20 cellular contexts compared by ENCODE assay signal in genomic region chr11:70549386-70549785, GRCh38.
"Had no signal": no experiment of that assay in that cellular context is flagged by ENCODE, and none has a peak within 500 bp of the region (broad histone marks: within the 10 kb centered on the region; RNA-seq: fewer than 3 reads in every experiment).

No MANE protein-coding gene starts in this region.

- DNase-seq: KBM-7, MV-4-11, NCI-H1048, NCI-H1105, NCI-H1417, NCI-H1436 treated with DMSO at 0.1 percent for 48 hours, NCI-H1694 treated with DMSO at 0.1 percent for 48 hours, NCI-H1930, NCI-H2081, NCI-H2107, NCI-H226, NCI-H446, NCI-H510A, NCI-H524 treated with DMSO at 0.1 percent for 48 hours, NCI-H69, NCI-H774, RPMI8226, SHP77 treated with DMSO at 0.1 percent for 48 hours, SJCRH30 had no signal

- H3K4me3 ChIP-seq: SJCRH30 had no signal

- FAIRE-seq: RCC 7860 had no signal

- H3K9me3 ChIP-seq: SJCRH30 had no signal

- H3K27ac ChIP-seq: SJCRH30 had no signal

- H3K36me3 ChIP-seq: SJCRH30 had no signal

- H3K27me3 ChIP-seq: SJCRH30 had no signal
